ENCODE assay signal across 1 cellular context in the genomic region with DNA sequence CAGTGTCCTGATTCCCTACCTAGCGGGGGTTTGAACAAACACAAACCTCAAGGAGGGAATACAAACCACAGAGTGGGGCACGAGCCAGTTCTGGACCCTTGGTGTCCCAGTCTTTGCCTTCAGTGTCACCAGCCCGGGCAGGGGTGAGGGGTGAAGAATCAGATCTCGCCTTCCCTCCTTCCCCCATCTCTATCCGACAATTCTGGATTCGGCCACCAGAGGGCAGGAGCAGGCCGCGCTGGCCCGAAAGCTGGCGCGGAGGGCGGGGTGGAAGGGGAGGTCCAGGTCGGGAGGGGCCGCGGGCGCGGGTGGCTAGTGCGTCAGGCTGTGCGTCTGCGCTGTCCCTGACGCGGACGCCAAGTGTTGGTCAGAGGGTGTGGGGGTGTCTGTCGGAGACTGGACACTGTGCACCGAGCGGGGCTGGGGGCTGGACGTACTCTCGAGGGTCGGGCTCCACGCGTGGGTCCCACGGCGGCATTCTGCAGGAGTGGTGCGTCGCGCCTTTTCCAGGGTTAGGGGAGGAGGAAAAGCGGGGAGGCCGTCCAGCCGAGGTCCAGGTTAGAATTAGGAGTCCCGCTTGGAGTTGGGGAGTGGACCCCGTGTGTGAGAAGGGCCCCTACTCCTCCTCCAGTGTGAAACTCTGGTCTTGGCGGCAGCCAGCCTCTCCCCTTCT.
TF ChIP-seq lines count a peak whose summit lies in the region.

No MANE protein-coding gene starts in this region.

TF ChIP-seq in HepG2, 621 proteins besides CTCF, POLR2A, EP300 and RAD21 (continues in another document):
- no peak for TF ChIP-seq ZKSCAN8 (CRISPR knock-in tag; IDR thresholded peaks at IDR 0.05; ENCODE audit: borderline replicate concordance)
- no peak for TF ChIP-seq U2AF2 (IDR thresholded peaks at IDR 0.05; ENCODE audit: low read depth, low read length)
- TF ChIP-seq, protein P1, sequence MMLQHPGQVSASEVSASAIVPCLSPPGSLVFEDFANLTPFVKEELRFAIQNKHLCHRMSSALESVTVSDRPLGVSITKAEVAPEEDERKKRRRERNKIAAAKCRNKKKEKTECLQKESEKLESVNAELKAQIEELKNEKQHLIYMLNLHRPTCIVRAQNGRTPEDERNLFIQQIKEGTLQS (CRISPR knock-in tag; IDR thresholded peaks at IDR 0.05) = no peak; the same call in 1 of the 2 replicates
- no peak for TF ChIP-seq MEIS2 (CRISPR knock-in tag; IDR thresholded peaks at IDR 0.05)
- no peak for TF ChIP-seq ZNF160 (CRISPR knock-in tag; IDR thresholded peaks at IDR 0.05)
- TF ChIP-seq FOSL2 (CRISPR knock-in tag; IDR thresholded peaks at IDR 0.05) = peak; percentile 47
- no peak; the same call in 1 of the 2 replicates for TF ChIP-seq EZH2 (conservative IDR thresholded peaks at IDR 0.05; ENCODE audit: low read depth, low read length)
- TF ChIP-seq, protein P2, sequence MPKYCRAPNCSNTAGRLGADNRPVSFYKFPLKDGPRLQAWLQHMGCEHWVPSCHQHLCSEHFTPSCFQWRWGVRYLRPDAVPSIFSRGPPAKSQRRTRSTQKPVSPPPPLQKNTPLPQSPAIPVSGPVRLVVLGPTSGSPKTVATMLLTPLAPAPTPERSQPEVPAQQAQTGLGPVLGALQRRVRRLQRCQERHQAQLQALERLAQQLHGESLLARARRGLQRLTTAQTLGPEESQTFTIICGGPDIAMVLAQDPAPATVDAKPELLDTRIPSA (CRISPR knock-in tag; IDR thresholded peaks at IDR 0.05; ENCODE audit: borderline replicate concordance) = no peak
- TF ChIP-seq, protein P3, sequence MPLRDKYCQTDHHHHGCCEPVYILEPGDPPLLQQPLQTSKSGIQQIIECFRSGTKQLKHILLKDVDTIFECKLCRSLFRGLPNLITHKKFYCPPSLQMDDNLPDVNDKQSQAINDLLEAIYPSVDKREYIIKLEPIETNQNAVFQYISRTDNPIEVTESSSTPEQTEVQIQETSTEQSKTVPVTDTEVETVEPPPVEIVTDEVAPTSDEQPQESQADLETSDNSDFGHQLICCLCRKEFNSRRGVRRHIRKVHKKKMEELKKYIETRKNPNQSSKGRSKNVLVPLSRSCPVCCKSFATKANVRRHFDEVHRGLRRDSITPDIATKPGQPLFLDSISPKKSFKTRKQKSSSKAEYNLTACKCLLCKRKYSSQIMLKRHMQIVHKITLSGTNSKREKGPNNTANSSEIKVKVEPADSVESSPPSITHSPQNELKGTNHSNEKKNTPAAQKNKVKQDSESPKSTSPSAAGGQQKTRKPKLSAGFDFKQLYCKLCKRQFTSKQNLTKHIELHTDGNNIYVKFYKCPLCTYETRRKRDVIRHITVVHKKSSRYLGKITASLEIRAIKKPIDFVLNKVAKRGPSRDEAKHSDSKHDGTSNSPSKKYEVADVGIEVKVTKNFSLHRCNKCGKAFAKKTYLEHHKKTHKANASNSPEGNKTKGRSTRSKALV (CRISPR knock-in tag; IDR thresholded peaks at IDR 0.05) = no peak
- peak; percentile 61; the same call in 1 of the 2 replicates for TF ChIP-seq SALL1 (CRISPR knock-in tag; IDR thresholded peaks at IDR 0.05)
- TF ChIP-seq, protein P4, sequence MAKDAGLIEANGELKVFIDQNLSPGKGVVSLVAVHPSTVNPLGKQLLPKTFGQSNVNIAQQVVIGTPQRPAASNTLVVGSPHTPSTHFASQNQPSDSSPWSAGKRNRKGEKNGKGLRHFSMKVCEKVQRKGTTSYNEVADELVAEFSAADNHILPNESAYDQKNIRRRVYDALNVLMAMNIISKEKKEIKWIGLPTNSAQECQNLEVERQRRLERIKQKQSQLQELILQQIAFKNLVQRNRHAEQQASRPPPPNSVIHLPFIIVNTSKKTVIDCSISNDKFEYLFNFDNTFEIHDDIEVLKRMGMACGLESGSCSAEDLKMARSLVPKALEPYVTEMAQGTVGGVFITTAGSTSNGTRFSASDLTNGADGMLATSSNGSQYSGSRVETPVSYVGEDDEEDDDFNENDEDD (CRISPR knock-in tag; IDR thresholded peaks at IDR 0.05; ENCODE audit: borderline replicate concordance) = peak; percentile 68; the same call in 1 of the 2 replicates
- TF ChIP-seq ZNF761 (CRISPR knock-in tag; conservative IDR thresholded peaks at IDR 0.05) = no peak
- no peak for TF ChIP-seq NR2F2 (IDR thresholded peaks at IDR 0.05; ENCODE audit: borderline replicate concordance, low read depth)
- TF ChIP-seq, protein P5, sequence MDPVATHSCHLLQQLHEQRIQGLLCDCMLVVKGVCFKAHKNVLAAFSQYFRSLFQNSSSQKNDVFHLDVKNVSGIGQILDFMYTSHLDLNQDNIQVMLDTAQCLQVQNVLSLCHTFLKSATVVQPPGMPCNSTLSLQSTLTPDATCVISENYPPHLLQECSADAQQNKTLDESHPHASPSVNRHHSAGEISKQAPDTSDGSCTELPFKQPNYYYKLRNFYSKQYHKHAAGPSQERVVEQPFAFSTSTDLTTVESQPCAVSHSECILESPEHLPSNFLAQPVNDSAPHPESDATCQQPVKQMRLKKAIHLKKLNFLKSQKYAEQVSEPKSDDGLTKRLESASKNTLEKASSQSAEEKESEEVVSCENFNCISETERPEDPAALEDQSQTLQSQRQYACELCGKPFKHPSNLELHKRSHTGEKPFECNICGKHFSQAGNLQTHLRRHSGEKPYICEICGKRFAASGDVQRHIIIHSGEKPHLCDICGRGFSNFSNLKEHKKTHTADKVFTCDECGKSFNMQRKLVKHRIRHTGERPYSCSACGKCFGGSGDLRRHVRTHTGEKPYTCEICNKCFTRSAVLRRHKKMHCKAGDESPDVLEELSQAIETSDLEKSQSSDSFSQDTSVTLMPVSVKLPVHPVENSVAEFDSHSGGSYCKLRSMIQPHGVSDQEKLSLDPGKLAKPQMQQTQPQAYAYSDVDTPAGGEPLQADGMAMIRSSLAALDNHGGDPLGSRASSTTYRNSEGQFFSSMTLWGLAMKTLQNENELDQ (CRISPR knock-in tag; IDR thresholded peaks at IDR 0.05; ENCODE audit: borderline replicate concordance) = no peak
- TF ChIP-seq RFX3 (CRISPR knock-in tag; IDR thresholded peaks at IDR 0.05) = no peak
- TF ChIP-seq, protein P6, sequence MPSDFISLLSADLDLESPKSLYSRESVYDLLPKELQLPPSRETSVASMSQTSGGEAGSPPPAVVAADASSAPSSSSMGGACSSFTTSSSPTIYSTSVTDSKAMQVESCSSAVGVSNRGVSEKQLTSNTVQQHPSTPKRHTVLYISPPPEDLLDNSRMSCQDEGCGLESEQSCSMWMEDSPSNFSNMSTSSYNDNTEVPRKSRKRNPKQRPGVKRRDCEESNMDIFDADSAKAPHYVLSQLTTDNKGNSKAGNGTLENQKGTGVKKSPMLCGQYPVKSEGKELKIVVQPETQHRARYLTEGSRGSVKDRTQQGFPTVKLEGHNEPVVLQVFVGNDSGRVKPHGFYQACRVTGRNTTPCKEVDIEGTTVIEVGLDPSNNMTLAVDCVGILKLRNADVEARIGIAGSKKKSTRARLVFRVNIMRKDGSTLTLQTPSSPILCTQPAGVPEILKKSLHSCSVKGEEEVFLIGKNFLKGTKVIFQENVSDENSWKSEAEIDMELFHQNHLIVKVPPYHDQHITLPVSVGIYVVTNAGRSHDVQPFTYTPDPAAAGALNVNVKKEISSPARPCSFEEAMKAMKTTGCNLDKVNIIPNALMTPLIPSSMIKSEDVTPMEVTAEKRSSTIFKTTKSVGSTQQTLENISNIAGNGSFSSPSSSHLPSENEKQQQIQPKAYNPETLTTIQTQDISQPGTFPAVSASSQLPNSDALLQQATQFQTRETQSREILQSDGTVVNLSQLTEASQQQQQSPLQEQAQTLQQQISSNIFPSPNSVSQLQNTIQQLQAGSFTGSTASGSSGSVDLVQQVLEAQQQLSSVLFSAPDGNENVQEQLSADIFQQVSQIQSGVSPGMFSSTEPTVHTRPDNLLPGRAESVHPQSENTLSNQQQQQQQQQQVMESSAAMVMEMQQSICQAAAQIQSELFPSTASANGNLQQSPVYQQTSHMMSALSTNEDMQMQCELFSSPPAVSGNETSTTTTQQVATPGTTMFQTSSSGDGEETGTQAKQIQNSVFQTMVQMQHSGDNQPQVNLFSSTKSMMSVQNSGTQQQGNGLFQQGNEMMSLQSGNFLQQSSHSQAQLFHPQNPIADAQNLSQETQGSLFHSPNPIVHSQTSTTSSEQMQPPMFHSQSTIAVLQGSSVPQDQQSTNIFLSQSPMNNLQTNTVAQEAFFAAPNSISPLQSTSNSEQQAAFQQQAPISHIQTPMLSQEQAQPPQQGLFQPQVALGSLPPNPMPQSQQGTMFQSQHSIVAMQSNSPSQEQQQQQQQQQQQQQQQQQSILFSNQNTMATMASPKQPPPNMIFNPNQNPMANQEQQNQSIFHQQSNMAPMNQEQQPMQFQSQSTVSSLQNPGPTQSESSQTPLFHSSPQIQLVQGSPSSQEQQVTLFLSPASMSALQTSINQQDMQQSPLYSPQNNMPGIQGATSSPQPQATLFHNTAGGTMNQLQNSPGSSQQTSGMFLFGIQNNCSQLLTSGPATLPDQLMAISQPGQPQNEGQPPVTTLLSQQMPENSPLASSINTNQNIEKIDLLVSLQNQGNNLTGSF (CRISPR knock-in tag; IDR thresholded peaks at IDR 0.05) = no peak
- TF ChIP-seq ZNF75D (CRISPR knock-in tag; IDR thresholded peaks at IDR 0.05; ENCODE audit: borderline replicate concordance) = no peak
- no peak; the same call in 1 of the 2 replicates for TF ChIP-seq SMAD1 (CRISPR knock-in tag; IDR thresholded peaks at IDR 0.05; ENCODE audit: borderline replicate concordance, low read depth)
- TF ChIP-seq, protein P7, sequence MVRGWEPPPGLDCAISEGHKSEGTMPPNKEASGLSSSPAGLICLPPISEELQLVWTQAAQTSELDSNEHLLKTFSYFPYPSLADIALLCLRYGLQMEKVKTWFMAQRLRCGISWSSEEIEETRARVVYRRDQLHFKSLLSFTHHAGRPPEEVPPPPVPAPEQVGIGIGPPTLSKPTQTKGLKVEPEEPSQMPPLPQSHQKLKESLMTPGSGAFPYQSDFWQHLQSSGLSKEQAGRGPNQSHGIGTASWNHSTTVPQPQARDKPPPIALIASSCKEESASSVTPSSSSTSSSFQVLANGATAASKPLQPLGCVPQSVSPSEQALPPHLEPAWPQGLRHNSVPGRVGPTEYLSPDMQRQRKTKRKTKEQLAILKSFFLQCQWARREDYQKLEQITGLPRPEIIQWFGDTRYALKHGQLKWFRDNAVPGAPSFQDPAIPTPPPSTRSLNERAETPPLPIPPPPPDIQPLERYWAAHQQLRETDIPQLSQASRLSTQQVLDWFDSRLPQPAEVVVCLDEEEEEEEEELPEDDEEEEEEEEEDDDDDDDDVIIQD (CRISPR knock-in tag; IDR thresholded peaks at IDR 0.05; ENCODE audit: low read depth) = no peak
- TF ChIP-seq POGZ (CRISPR knock-in tag; IDR thresholded peaks at IDR 0.05) = no peak
- no peak for TF ChIP-seq ZNF30 (CRISPR knock-in tag; IDR thresholded peaks at IDR 0.05)
- no peak for TF ChIP-seq POLR2G (IDR thresholded peaks at IDR 0.05; ENCODE audit: low read depth, low read length)
- TF ChIP-seq BRCA1 (CRISPR knock-in tag; IDR thresholded peaks at IDR 0.05) = no peak
- no peak for TF ChIP-seq ZSCAN30 (CRISPR knock-in tag; IDR thresholded peaks at IDR 0.05)
- no peak for TF ChIP-seq DMAP1 (CRISPR knock-in tag; IDR thresholded peaks at IDR 0.05)
- TF ChIP-seq NFATC3 (CRISPR knock-in tag; IDR thresholded peaks at IDR 0.05) = no peak
- peak; percentile 71 for TF ChIP-seq ZNF605 (CRISPR knock-in tag; IDR thresholded peaks at IDR 0.05)
- TF ChIP-seq HMG20B (CRISPR knock-in tag; conservative IDR thresholded peaks at IDR 0.05) = no peak
- no peak; the same call in 1 of the 2 replicates for TF ChIP-seq ARHGAP35 (CRISPR knock-in tag; IDR thresholded peaks at IDR 0.05; ENCODE audit: borderline replicate concordance)
- TF ChIP-seq, protein P8, sequence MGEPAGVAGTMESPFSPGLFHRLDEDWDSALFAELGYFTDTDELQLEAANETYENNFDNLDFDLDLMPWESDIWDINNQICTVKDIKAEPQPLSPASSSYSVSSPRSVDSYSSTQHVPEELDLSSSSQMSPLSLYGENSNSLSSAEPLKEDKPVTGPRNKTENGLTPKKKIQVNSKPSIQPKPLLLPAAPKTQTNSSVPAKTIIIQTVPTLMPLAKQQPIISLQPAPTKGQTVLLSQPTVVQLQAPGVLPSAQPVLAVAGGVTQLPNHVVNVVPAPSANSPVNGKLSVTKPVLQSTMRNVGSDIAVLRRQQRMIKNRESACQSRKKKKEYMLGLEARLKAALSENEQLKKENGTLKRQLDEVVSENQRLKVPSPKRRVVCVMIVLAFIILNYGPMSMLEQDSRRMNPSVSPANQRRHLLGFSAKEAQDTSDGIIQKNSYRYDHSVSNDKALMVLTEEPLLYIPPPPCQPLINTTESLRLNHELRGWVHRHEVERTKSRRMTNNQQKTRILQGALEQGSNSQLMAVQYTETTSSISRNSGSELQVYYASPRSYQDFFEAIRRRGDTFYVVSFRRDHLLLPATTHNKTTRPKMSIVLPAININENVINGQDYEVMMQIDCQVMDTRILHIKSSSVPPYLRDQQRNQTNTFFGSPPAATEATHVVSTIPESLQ (CRISPR knock-in tag; conservative IDR thresholded peaks at IDR 0.05) = no peak
- no peak; the same call in 1 of the 2 replicates for TF ChIP-seq HOXA3 (CRISPR knock-in tag; IDR thresholded peaks at IDR 0.05)
- no peak for TF ChIP-seq SMAD3 (CRISPR knock-in tag; IDR thresholded peaks at IDR 0.05)
- no peak for TF ChIP-seq PAF1 (CRISPR knock-in tag; IDR thresholded peaks at IDR 0.05)
- TF ChIP-seq, protein P9, sequence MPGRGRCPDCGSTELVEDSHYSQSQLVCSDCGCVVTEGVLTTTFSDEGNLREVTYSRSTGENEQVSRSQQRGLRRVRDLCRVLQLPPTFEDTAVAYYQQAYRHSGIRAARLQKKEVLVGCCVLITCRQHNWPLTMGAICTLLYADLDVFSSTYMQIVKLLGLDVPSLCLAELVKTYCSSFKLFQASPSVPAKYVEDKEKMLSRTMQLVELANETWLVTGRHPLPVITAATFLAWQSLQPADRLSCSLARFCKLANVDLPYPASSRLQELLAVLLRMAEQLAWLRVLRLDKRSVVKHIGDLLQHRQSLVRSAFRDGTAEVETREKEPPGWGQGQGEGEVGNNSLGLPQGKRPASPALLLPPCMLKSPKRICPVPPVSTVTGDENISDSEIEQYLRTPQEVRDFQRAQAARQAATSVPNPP (CRISPR knock-in tag; IDR thresholded peaks at IDR 0.05) = 0 out of 2 replicates have a peak, but pooled peaks have one; percentile 26
- TF ChIP-seq FIP1L1 (IDR thresholded peaks at IDR 0.05; ENCODE audit: borderline replicate concordance, insufficient read depth, low read depth, low read length) = no peak
- no peak for TF ChIP-seq KMT2B (CRISPR knock-in tag; IDR thresholded peaks at IDR 0.05)
- TF ChIP-seq, protein P10, sequence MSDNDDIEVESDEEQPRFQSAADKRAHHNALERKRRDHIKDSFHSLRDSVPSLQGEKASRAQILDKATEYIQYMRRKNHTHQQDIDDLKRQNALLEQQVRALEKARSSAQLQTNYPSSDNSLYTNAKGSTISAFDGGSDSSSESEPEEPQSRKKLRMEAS (IDR thresholded peaks at IDR 0.05) = no peak; the same call in 1 of the 2 replicates
- TF ChIP-seq HMG20A (CRISPR knock-in tag; IDR thresholded peaks at IDR 0.05; ENCODE audit: borderline replicate concordance) = no peak
- TF ChIP-seq, protein P11, sequence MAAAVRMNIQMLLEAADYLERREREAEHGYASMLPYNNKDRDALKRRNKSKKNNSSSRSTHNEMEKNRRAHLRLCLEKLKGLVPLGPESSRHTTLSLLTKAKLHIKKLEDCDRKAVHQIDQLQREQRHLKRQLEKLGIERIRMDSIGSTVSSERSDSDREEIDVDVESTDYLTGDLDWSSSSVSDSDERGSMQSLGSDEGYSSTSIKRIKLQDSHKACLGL (CRISPR knock-in tag; IDR thresholded peaks at IDR 0.05) = no peak
- TF ChIP-seq ZNF431 (CRISPR knock-in tag; IDR thresholded peaks at IDR 0.05; ENCODE audit: borderline replicate concordance, low read depth) = no peak
